ENCODE assay signal across 8 cellular contexts in the genomic region with DNA sequence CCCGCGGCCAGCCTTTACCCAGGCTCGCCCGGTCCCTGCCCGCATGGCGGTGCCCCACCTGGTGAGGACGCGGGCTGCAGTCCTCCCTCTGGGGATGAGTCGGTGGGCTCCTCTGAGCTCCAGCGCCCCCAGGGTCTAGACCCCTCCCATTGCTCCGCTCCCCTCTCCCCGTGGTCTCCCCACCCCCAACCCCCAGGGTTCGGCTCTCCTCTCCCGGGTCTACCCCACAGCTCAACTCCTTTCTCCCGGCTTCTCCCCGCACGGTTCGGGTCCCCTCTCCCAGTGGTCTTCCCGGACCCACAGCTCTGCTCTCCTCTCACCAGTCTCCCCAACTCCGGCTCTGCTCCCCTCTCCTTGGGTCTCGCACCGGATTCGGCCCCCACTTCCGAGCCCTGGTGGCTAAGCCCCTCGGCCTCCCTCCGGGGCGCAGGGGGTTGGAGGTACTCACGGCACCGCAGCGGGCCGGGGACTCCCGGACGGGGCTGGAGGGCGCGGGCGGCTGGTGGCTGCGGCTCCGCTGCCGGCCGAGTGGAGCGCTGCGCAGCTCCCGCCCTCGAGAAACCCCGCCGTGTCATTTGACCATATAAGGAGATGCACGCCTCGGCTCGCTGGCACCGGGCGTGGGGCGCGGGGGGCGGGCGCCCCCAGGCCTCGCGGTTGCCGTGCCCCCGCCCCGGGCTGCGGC. TPM values are rescaled to one million over a fixed set of nuclear protein-coding genes. Genes with fewer than 3 reads are reported as not detected.
DNase-seq lines count a peak whose midpoint lies in the region; TF ChIP-seq lines count a peak whose summit lies in the region.

A gene with protein sequence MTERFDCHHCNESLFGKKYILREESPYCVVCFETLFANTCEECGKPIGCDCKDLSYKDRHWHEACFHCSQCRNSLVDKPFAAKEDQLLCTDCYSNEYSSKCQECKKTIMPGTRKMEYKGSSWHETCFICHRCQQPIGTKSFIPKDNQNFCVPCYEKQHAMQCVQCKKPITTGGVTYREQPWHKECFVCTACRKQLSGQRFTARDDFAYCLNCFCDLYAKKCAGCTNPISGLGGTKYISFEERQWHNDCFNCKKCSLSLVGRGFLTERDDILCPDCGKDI (minus strand): TSS at position 530 of the 685 bp plus-strand sequence. CDS start 12,535 bp downstream, outside the sequence.

- peak within 1 kb of the TSS; percentile 97 for H2AFZ ChIP-seq in hepatocyte

- DNase-seq in GM04504 (ENCODE audit: low read depth) (peak; percentile 56), H4 (ENCODE audit: low spot score) (peak; percentile 71), LNCaP clone FGC (ENCODE audit: low read depth) (peak; percentile 11), T-helper 22 cell (ENCODE audit: low read depth) (peak; percentile 35), ascending aorta (ENCODE audit: low spot score in 2 of 2) (peak in 1 of 2 donors; percentile 79), hepatocyte (ENCODE audit: low spot score) (peak; percentile 92), sigmoid colon (peak; percentile 88), NCI-H187 (lab: John Stamatoyannopoulos, UW) (no peak)

- H4K20me1 ChIP-seq in hepatocyte (ENCODE audit: insufficient read depth, poor library complexity, severe bottlenecking), result no peaks in the 10 kb centered on the region

- TF ChIP-seq CTCF in LNCaP clone FGC (IDR thresholded peaks at IDR 0.05; ENCODE audit: control insufficient read depth, extremely low read depth, insufficient read depth) (peak; percentile 47), ascending aorta (IDR thresholded peaks at IDR 0.05) (peak; percentile 44 to 55 (median 53)), hepatocyte (IDR thresholded peaks at IDR 0.05; ENCODE audit: poor library complexity) (peak; percentile 45), sigmoid colon (IDR thresholded peaks at IDR 0.05) (peak; percentile 22 to 54 (median 41))

- peaks cover 16% of the 10 kb centered on the region for H3K79me2 ChIP-seq in hepatocyte

- H3K36me3 ChIP-seq in ascending aorta (no peaks in the 10 kb centered on the region), hepatocyte (replicated peaks; ENCODE audit: insufficient read depth, low read depth) (no peaks in the 10 kb centered on the region), sigmoid colon (no peaks in the 10 kb centered on the region)

- intact Hi-C loops in ascending aorta (cut with DNase I) (loop anchor here (1.0 to 5.0 kb wide), 4 partner anchors 11 to 394 kb away; a partner anchor contains a TSS), sigmoid colon (cut with DNase I) (loop anchor here (1.0 kb wide), 1 partner anchor 33 kb away; no protein-coding TSS in a partner anchor)

- peak; percentile 67 to 69 for TF ChIP-seq POLR2A in sigmoid colon (IDR thresholded peaks at IDR 0.05)

- H3K9me3 ChIP-seq in ascending aorta, result no peaks in the 10 kb centered on the region
- H3K9me3 ChIP-seq in hepatocyte (ENCODE audit: low read depth), result no peaks in the 10 kb centered on the region
- H3K9me3 ChIP-seq in sigmoid colon, result no peaks in the 10 kb centered on the region

- H3K4me2 ChIP-seq in hepatocyte, result peak within 1 kb of the TSS; percentile 95

- TF ChIP-seq EP300 in sigmoid colon (IDR thresholded peaks at IDR 0.05), result no peak

- H3K4me3 ChIP-seq in LNCaP clone FGC (ENCODE audit: low read depth, low read length) (peak within 1 kb of the TSS; percentile 46), ascending aorta (peak within 1 kb of the TSS; percentile 86 to 88), hepatocyte (peak within 1 kb of the TSS; percentile 96), sigmoid colon (peak within 1 kb of the TSS; percentile 76 to 97 (median 82))

- H3K4me1 ChIP-seq in ascending aorta, result peaks cover 0 to 2% of the 10 kb centered on the region in 2 donors
- peaks cover 7% of the 10 kb centered on the region for H3K4me1 ChIP-seq in hepatocyte (ENCODE audit: insufficient read depth)
- peaks cover 0 to 42% (median 30%) of the 10 kb centered on the region in 4 donors for H3K4me1 ChIP-seq in sigmoid colon

- H3K27me3 ChIP-seq in ascending aorta (no peaks in the 10 kb centered on the region), hepatocyte (no peaks in the 10 kb centered on the region), sigmoid colon (no peaks in the 10 kb centered on the region)

- no peaks in the 10 kb centered on the region for H3K9me2 ChIP-seq in hepatocyte (replicated peaks; ENCODE audit: insufficient read depth)

- under 1% methylated on average over 41 of the region's 61 CpGs for WGBS in hepatocyte (ENCODE audit: low lambda C conversion rate, missing lambda C conversion rate)
- WGBS in sigmoid colon, 2 donors, result 1% methylated on average over 61 of the region's 61 CpGs

- H3K27ac ChIP-seq in ascending aorta (peak within 1 kb of the TSS; percentile 70 to 76), hepatocyte (peak within 1 kb of the TSS; percentile 88), sigmoid colon (peak within 1 kb of the TSS; percentile 89 to 92 (median 90))

RNA-seq across cellular contexts. Expression of the gene that starts here (rescaled TPM):
- total RNA-seq in H4 (2014; rRNA removed; shearing (Covaris generic)), result 163 and 195 TPM in 2 replicates
- total RNA-seq in ascending aorta (175 TPM), hepatocyte (17.9 and 19.7 TPM in 2 replicates), sigmoid colon (100 to 1,000 TPM in 1 of 4 donors, 10 to 100 TPM in 3; 62.0 to 123 (median 77.6) TPM)
- polyA plus RNA-seq in hepatocyte (18.8 and 22.3 TPM in 2 replicates), sigmoid colon (100 to 1,000 TPM in 2 of 3 donors, 10 to 100 TPM in 1; 98.8 to 210 (median 123) TPM)

Comparison
In these comparisons a context has a peak if more than half of its experiments do, and no peak if none do; other contexts are left out.
1. DNase-seq: peak in GM04504 (single experiment), H4 (single experiment), LNCaP clone FGC (single experiment), T-helper 22 cell (single experiment), hepatocyte (single experiment) and sigmoid colon (single experiment); none in NCI-H187 (0 of 2).
2. H3K4me3 ChIP-seq: peak in every context shown above with its lines; median percentile 96 in hepatocyte; 87 in ascending aorta; 82 in sigmoid colon; 46 in LNCaP clone FGC.
3. Peak in every context shown above with its lines, with median percentiles within 50 percentile points of each other: CTCF ChIP-seq and H3K27ac ChIP-seq.